ENCODE assay signal across 8 cellular contexts in genomic region chr3:197959891-197960693, GRCh38. TPM values are rescaled to one million over a fixed set of nuclear protein-coding genes. Genes with fewer than 3 reads are reported as not detected.
DNase-seq lines count a peak whose midpoint lies in the region; ATAC-seq and TF ChIP-seq lines count a peak whose summit lies in the region.

A gene with protein sequence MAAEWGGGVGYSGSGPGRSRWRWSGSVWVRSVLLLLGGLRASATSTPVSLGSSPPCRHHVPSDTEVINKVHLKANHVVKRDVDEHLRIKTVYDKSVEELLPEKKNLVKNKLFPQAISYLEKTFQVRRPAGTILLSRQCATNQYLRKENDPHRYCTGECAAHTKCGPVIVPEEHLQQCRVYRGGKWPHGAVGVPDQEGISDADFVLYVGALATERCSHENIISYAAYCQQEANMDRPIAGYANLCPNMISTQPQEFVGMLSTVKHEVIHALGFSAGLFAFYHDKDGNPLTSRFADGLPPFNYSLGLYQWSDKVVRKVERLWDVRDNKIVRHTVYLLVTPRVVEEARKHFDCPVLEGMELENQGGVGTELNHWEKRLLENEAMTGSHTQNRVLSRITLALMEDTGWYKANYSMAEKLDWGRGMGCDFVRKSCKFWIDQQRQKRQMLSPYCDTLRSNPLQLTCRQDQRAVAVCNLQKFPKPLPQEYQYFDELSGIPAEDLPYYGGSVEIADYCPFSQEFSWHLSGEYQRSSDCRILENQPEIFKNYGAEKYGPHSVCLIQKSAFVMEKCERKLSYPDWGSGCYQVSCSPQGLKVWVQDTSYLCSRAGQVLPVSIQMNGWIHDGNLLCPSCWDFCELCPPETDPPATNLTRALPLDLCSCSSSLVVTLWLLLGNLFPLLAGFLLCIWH (plus strand): TSS chr3:197960217. CDS start chr3:197960246, 29 bp downstream.

- H3K27me3 ChIP-seq in liver (ENCODE audit: control insufficient read depth in 4 of 4, insufficient read depth in 4 of 4, low read length in 3 of 4), result no peaks in the 10 kb centered on the region

- H3K9ac ChIP-seq in liver (ENCODE audit: low read depth in 1 of 2, low read length in 2 of 2), result peak within 1 kb of the TSS; percentile 52 to 57

- peak within 1 kb of the TSS; percentile 89 to 94 (median 94) for H3K4me3 ChIP-seq in liver (ENCODE audit: low read depth in 1 of 3, low read length in 3 of 3)

- peak within 1 kb of the TSS; percentile 70 to 79 for H3K27ac ChIP-seq in liver (ENCODE audit: low read depth in 1 of 2, low read length in 2 of 2)

- no peak for TF ChIP-seq CTCF in liver (IDR thresholded peaks at IDR 0.05; ENCODE audit: low read depth, low read length, missing input control)

- TF ChIP-seq RAD21 in liver (IDR thresholded peaks at IDR 0.05), result no peak

- under 1% methylated on average over 62 of the region's 62 CpGs for WGBS in liver

- H3K4me1 ChIP-seq in liver (ENCODE audit: control insufficient read depth in 4 of 4, insufficient read depth in 4 of 4, low read length in 3 of 4), result peaks cover 0 to 27% (median 14%) of the 10 kb centered on the region in 4 donors

- peaks cover 6 to 14% (median 12%) of the 10 kb centered on the region in 4 donors for H3K36me3 ChIP-seq in liver (ENCODE audit: control insufficient read depth in 4 of 4, insufficient read depth in 3 of 4, low read depth in 1 of 4, low read length in 3 of 4)

- peak; percentile 99 for ATAC-seq in GM19397 (IDR thresholded peaks at IDR 0.05; ENCODE audit: unreplicated experiment)
- peak; percentile 97 for ATAC-seq in HG03565 (IDR thresholded peaks at IDR 0.05; ENCODE audit: unreplicated experiment)

- DNase-seq in CD1c-positive myeloid dendritic cell (ENCODE audit: extremely low spot score), result peak; percentile 98
- peak; percentile 63 for DNase-seq in NCI-H748 treated with DMSO at 0.1 percent for 48 hours (lab: John Stamatoyannopoulos, UW)
- DNase-seq in activated CD4-positive, alpha-beta T cell treated with anti-CD3 and anti-CD28 coated beads, Interleukin-2, amount 50 U/mL, for 4 hours, result peak; percentile 90 to 93
- peak; percentile 98 for DNase-seq in dermis blood vessel endothelial cell
- DNase-seq in stimulated activated CD4-positive, alpha-beta T cell treated with anti-CD3 and anti-CD28 coated beads, Interleukin-4, amount 100 ng/mL, for 1 hour, result peak; percentile 96

- no peaks in the 10 kb centered on the region for H3K9me3 ChIP-seq in liver (ENCODE audit: control insufficient read depth in 4 of 4, low read length in 3 of 4)

TF ChIP-seq in liver, 16 proteins besides CTCF, POLR2A, EP300 and RAD21:
- peak; percentile 66 for TF ChIP-seq MAX (IDR thresholded peaks at IDR 0.05)
- peak; percentile 97 for TF ChIP-seq YY1 (IDR thresholded peaks at IDR 0.05)
- TF ChIP-seq RXRA (IDR thresholded peaks at IDR 0.05), result no peak
- peak; percentile 28 for TF ChIP-seq REST (IDR thresholded peaks at IDR 0.05)
- no peak for TF ChIP-seq JUND (IDR thresholded peaks at IDR 0.05)
- TF ChIP-seq EGR1 (IDR thresholded peaks at IDR 0.05; ENCODE audit: low read depth in 2 of 2), result no peak
- TF ChIP-seq GABPA (IDR thresholded peaks at IDR 0.05 in 1 of 2, conservative IDR thresholded peaks at IDR 0.05 in 1 of 2), result peak in 1 of 2 donors; percentile 42
- TF ChIP-seq ATF3 (IDR thresholded peaks at IDR 0.05), result no peak
- TF ChIP-seq SP1 (IDR thresholded peaks at IDR 0.05), result peak; percentile 82
- peak in 1 of 2 donors; percentile 10 for TF ChIP-seq HNF4A (conservative IDR thresholded peaks at IDR 0.05)

RNA-seq across cellular contexts. Expression of the gene that starts here (rescaled TPM):
- total RNA-seq in dermis blood vessel endothelial cell, result 2.0 and 3.2 TPM in 2 replicates
- 1 to 10 TPM; 2.2 to 3.2 TPM for total RNA-seq in liver
- polyA plus RNA-seq in liver, result 1 to 10 TPM in 1 of 2 donors, under 1 TPM in 1; 0.90 to 1.4 TPM

Comparison
In these comparisons a context has a peak if more than half of its experiments do, and no peak if none do; other contexts are left out.
1. Peak in every context shown above with its lines: DNase-seq, ATAC-seq, H3K4me3 ChIP-seq and H3K27ac ChIP-seq.